7 cellular contexts compared by ENCODE assay signal in the genomic region with DNA sequence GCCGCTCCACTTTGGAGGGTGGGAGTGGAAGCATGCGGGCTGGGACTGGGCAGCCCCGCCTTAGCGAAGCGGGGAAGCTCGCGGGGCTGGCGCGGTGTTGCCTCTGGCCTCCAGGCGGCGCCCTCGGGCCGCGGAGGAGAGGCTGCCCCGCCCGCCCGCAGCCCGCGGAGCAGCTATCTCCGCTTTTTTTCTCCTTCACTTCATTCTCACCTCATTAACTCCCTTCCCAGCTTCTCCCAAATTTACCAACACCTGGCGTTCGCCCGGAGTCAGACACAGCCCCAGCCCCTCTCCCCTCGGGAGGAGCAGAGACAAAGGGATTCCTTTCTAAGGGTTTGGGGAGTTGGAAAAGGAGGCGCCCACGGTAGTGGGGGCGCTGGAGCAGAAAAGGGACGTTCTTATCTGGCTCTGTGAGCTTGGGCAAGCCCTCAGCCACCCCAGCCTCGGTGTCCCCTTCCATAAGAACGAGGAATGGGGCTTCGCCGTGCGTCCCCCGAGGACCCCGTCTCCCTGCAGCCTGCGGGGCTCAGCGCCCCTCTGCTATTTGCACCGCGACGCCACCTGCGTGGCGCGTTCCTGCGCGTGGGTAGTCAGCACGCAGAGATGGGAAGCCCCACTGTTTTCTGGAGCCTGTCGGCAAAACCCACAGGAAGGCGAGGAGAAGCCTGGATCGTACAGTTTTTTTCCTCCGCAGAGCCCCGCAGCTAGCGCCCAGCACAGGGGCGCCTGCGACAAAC. TPM values are rescaled to one million over a fixed set of nuclear protein-coding genes. Genes with fewer than 3 reads are reported as not detected.
DNase-seq lines count a peak whose midpoint lies in the region; TF ChIP-seq lines count a peak whose summit lies in the region.

No MANE protein-coding gene starts in this region.

- peak overlapping the region; percentile 89 for H3K4me2 ChIP-seq in OCI-LY3 (ENCODE audit: low read length)

- no peaks in the 10 kb centered on the region for H3K36me3 ChIP-seq in HUES64 (ENCODE audit: insufficient read depth, low read length)
- no peaks in the 10 kb centered on the region for H3K36me3 ChIP-seq in OCI-LY3 (replicated peaks; ENCODE audit: low read depth, low read length)
- H3K36me3 ChIP-seq in esophagus (ENCODE audit: control insufficient read depth in 2 of 2, insufficient read depth in 2 of 2, low read length in 1 of 2): no peaks in the 10 kb centered on the region
- H3K36me3 ChIP-seq in muscle layer of colon (ENCODE audit: insufficient read depth, low read length): no peaks in the 10 kb centered on the region

- H3K4me1 ChIP-seq in HUES64 (ENCODE audit: insufficient read depth, low read length): peaks cover 21% of the 10 kb centered on the region; the same call in 1 of the 2 replicates
- H3K4me1 ChIP-seq in OCI-LY3 (ENCODE audit: low read length): peaks cover 11% of the 10 kb centered on the region
- peaks cover 13 to 29% of the 10 kb centered on the region in 2 donors for H3K4me1 ChIP-seq in esophagus (ENCODE audit: control insufficient read depth in 2 of 2, insufficient read depth in 2 of 2, low read length in 1 of 2)
- peaks cover 26% of the 10 kb centered on the region for H3K4me1 ChIP-seq in muscle layer of colon (ENCODE audit: insufficient read depth, low read length)

- H3K27me3 ChIP-seq in HUES64 (ENCODE audit: insufficient read depth, low read length): peaks cover 100% of the 10 kb centered on the region
- peaks cover 27% of the 10 kb centered on the region; the same call in 1 of the 2 replicates for H3K27me3 ChIP-seq in OCI-LY3 (ENCODE audit: low read depth, low read length)
- H3K27me3 ChIP-seq in esophagus (ENCODE audit: control insufficient read depth in 1 of 2, insufficient read depth in 2 of 2, low read length in 2 of 2): no peaks in the 10 kb centered on the region
- peaks cover 26 to 53% of the 10 kb centered on the region in 2 donors for H3K27me3 ChIP-seq in muscle layer of colon (ENCODE audit: control insufficient read depth in 1 of 2, insufficient read depth in 2 of 2, low read length in 2 of 2)

- in situ Hi-C loops in GM13977 (cut with MboI; ENCODE audit: low pct_unique_long_range_greater_than_20kb, low sequenced_read_pairs, unreplicated experiment): loop anchor here (25.0 kb wide), 1 partner anchor 454 kb away; the partner anchor contains the start of gene LRRC32

- H3K27ac ChIP-seq in HUES64 (ENCODE audit: low read depth, low read length) (no peak overlapping the region), OCI-LY3 (ENCODE audit: low read length) (no peak overlapping the region), esophagus (ENCODE audit: low read depth in 2 of 2, low read length in 1 of 2) (no peak overlapping the region), muscle layer of colon (ENCODE audit: low read depth, low read length) (no peak overlapping the region)

- H3K9me3 ChIP-seq in HUES64 (ENCODE audit: insufficient read depth, low read depth, low read length) (no peaks in the 10 kb centered on the region), OCI-LY3 (ENCODE audit: insufficient read depth, low read length) (no peaks in the 10 kb centered on the region), esophagus (ENCODE audit: control insufficient read depth in 2 of 2, insufficient read depth in 1 of 2, low read depth in 1 of 2, low read length in 1 of 2) (peaks cover 0 to 2% of the 10 kb centered on the region in 2 donors), muscle layer of colon (ENCODE audit: low read length) (no peaks in the 10 kb centered on the region)

- DNase-seq in GM13977 (ENCODE audit: low spot score): peak; percentile 93
- peak; percentile 70 for DNase-seq in activated T-cell treated with anti-CD3 and anti-CD28 coated beads for 4 hours
- peak; percentile 68 for DNase-seq in stimulated activated CD8-positive, alpha-beta memory T cell treated with anti-CD3 and anti-CD28 coated beads, Interleukin-4, amount 100 ng/mL, for 24 hours (ENCODE audit: low read depth)

- H3K79me2 ChIP-seq in OCI-LY3 (ENCODE audit: low read length): no peaks in the 10 kb centered on the region

- H4K20me1 ChIP-seq in OCI-LY3 (ENCODE audit: insufficient read depth, low read length): no peaks in the 10 kb centered on the region

- H3K4me3 ChIP-seq in HUES64 (ENCODE audit: low read length) (peak overlapping the region; percentile 57), OCI-LY3 (ENCODE audit: low read length) (peak overlapping the region; percentile 75), esophagus (ENCODE audit: low read depth in 1 of 2, low read length in 2 of 2) (peak overlapping the region; percentile 47 to 53), muscle layer of colon (ENCODE audit: low read depth in 1 of 2, low read length in 2 of 2) (peak overlapping the region; percentile 68 to 81)

- peak; percentile 93 for TF ChIP-seq CTCF in GM13977 (IDR thresholded peaks at IDR 0.05; ENCODE audit: extremely low read depth, insufficient read depth, missing control alignments)
- peak; percentile 91 for TF ChIP-seq CTCF in OCI-LY3 (IDR thresholded peaks at IDR 0.05; ENCODE audit: low read depth, low read length)

- WGBS in HUES64: 2% methylated on average over 53 of the region's 54 CpGs
- 1 to 2% methylated on average over 54 of the region's 54 CpGs for WGBS in esophagus, 2 donors

- H3K9ac ChIP-seq in HUES64 (ENCODE audit: low read depth, low read length): no peak overlapping the region
- H3K9ac ChIP-seq in OCI-LY3 (ENCODE audit: low read length): peak overlapping the region; percentile 38; the same call in 1 of the 2 replicates
- no peak overlapping the region for H3K9ac ChIP-seq in muscle layer of colon (ENCODE audit: low read length)

- H2AFZ ChIP-seq in OCI-LY3 (ENCODE audit: low read depth, low read length): peak overlapping the region; percentile 55; the same call in 1 of the 2 replicates

RNA-seq across cellular contexts. Expression of gene WNT11, which starts 1.5 kb away (rescaled TPM):
- not detected for polyA plus RNA-seq in HUES64 (2013, experiment 1 of 2)
- polyA plus RNA-seq in HUES64 (2013, experiment 2 of 2): 0.19 TPM
- polyA plus RNA-seq in esophagus: under 1 TPM; 0.20 to 0.25 TPM
